In the genomic region with DNA sequence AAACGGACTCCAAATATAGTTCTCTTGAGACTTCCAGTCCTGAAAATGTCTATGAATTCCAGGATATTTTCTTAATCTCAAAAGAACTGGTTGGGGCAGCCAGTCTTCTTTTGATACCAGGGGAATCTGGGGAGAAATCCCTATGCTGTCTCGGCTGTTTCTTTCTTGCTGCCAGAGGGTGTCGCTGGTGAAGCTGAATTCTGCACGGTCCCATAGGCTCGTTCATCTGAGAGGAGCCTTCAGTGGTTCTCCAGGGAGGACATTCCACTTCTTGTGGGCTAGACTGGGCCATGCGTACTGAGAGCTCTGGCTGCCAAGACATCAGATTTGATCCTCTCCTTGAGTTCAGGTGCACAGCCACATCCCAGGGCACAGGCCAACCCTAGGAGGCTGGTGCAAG, we compare ENCODE assay signal across 9 cellular contexts.
DNase-seq lines count a peak whose midpoint lies in the region; ATAC-seq and TF ChIP-seq lines count a peak whose summit lies in the region.
"Had no signal": no experiment of that assay in that cellular context is flagged by ENCODE, and none has a peak within 500 bp of the region (broad histone marks: within the 10 kb centered on the region; RNA-seq: fewer than 3 reads in every experiment).

No MANE protein-coding gene starts in this region.

- no peaks in the 10 kb centered on the region for H3K36me3 Mint-ChIP-seq in natural killer cell
- no peaks in the 10 kb centered on the region for H3K36me3 Mint-ChIP-seq in stimulated activated effector memory CD8-positive, alpha-beta T cell treated with anti-CD3 and anti-CD28 coated beads, Interleukin-12 subunit alpha, Interleukin-12 subunit beta, amount 100 ng/mL, for 72 hours
- H3K36me3 Mint-ChIP-seq: activated naive CD4-positive, alpha-beta T cell treated with anti-CD3 and anti-CD28 coated beads, Interleukin-2, amount 50 U/mL, for 24 hours had no signal

- H3K9me3 ChIP-seq in body of pancreas = no peaks in the 10 kb centered on the region

- intact Hi-C loops in body of pancreas (cut with DNase I) = no loop called here
- intact Hi-C loops in natural killer cell (cut with micrococcal nuclease) = no loop called here

- no peaks in the 10 kb centered on the region for H3K9me3 Mint-ChIP-seq in natural killer cell
- no peaks in the 10 kb centered on the region for H3K9me3 Mint-ChIP-seq in stimulated activated effector memory CD8-positive, alpha-beta T cell treated with anti-CD3 and anti-CD28 coated beads, Interleukin-12 subunit alpha, Interleukin-12 subunit beta, amount 100 ng/mL, for 72 hours
- H3K9me3 Mint-ChIP-seq: activated naive CD4-positive, alpha-beta T cell treated with anti-CD3 and anti-CD28 coated beads, Interleukin-2, amount 50 U/mL, for 24 hours had no signal

- TF ChIP-seq POLR2A in body of pancreas (IDR thresholded peaks at IDR 0.05) = no peak

- no peak overlapping the region for H3K27ac Mint-ChIP-seq in natural killer cell
- H3K27ac Mint-ChIP-seq in stimulated activated effector memory CD8-positive, alpha-beta T cell treated with anti-CD3 and anti-CD28 coated beads, Interleukin-12 subunit alpha, Interleukin-12 subunit beta, amount 100 ng/mL, for 72 hours = no peak overlapping the region
- H3K27ac Mint-ChIP-seq: activated naive CD4-positive, alpha-beta T cell treated with anti-CD3 and anti-CD28 coated beads, Interleukin-2, amount 50 U/mL, for 24 hours had no signal

- H3K4me3 Mint-ChIP-seq in natural killer cell = no peak overlapping the region
- no peak overlapping the region for H3K4me3 Mint-ChIP-seq in stimulated activated effector memory CD8-positive, alpha-beta T cell treated with anti-CD3 and anti-CD28 coated beads, Interleukin-12 subunit alpha, Interleukin-12 subunit beta, amount 100 ng/mL, for 72 hours
- H3K4me3 Mint-ChIP-seq: activated naive CD4-positive, alpha-beta T cell treated with anti-CD3 and anti-CD28 coated beads, Interleukin-2, amount 50 U/mL, for 24 hours had no signal

- H3K4me1 ChIP-seq in body of pancreas = no peaks in the 10 kb centered on the region

- TF ChIP-seq CTCF in body of pancreas (IDR thresholded peaks at IDR 0.05) (peak in 4 of 7 experiments; percentile 20 to 36 (median 29)), natural killer cell (IDR thresholded peaks at IDR 0.05) (no peak)

- H3K4me1 Mint-ChIP-seq in natural killer cell = no peaks in the 10 kb centered on the region
- H3K4me1 Mint-ChIP-seq in stimulated activated effector memory CD8-positive, alpha-beta T cell treated with anti-CD3 and anti-CD28 coated beads, Interleukin-12 subunit alpha, Interleukin-12 subunit beta, amount 100 ng/mL, for 72 hours = no peaks in the 10 kb centered on the region
- H3K4me1 Mint-ChIP-seq: activated naive CD4-positive, alpha-beta T cell treated with anti-CD3 and anti-CD28 coated beads, Interleukin-2, amount 50 U/mL, for 24 hours had no signal

- ATAC-seq in body of pancreas (peak; percentile 55), natural killer cell (no peak)
- ATAC-seq in stimulated activated effector memory CD8-positive, alpha-beta T cell treated with anti-CD3 and anti-CD28 coated beads, Interleukin-12 subunit alpha, Interleukin-12 subunit beta, amount 100 ng/mL, for 72 hours = no peak

- peak; percentile 83 for DNase-seq in AG20443 (ENCODE audit: low spot score)
- DNase-seq in HPDE6-E6E7 (ENCODE audit: extremely low spot score) = peak; percentile 41
- peak; percentile 16 to 35 (median 26) for DNase-seq in body of pancreas
- peak; percentile 43 for DNase-seq in kidney glomerular epithelial cell (lab: John Stamatoyannopoulos, UW)
- no peak for DNase-seq in natural killer cell
- DNase-seq in activated CD8-positive, alpha-beta memory T cell treated with anti-CD3 and anti-CD28 coated beads, Interleukin-2, amount 50 U/mL, for 48 hours = no peak
- no peak for DNase-seq in T-helper 1 cell
- no peak for DNase-seq in stimulated activated effector memory CD8-positive, alpha-beta T cell treated with anti-CD3 and anti-CD28 coated beads, Interleukin-12 subunit alpha, Interleukin-12 subunit beta, amount 100 ng/mL, for 72 hours (ENCODE audit: low spot score in 2 of 2)

- no peaks in the 10 kb centered on the region for H3K36me3 ChIP-seq in body of pancreas (replicated peaks in 1 of 2; ENCODE audit: insufficient read depth in 1 of 2, low read depth in 2 of 2)

- H3K27ac ChIP-seq in body of pancreas = no peak overlapping the region

- H3K27me3 Mint-ChIP-seq in natural killer cell (ENCODE audit: low read depth in 2 of 2) = peaks cover 17 to 45% of the 10 kb centered on the region in 2 donors

- no peak overlapping the region for H3K4me3 ChIP-seq in body of pancreas

- H3K27me3 ChIP-seq in body of pancreas = no peaks in the 10 kb centered on the region

- 2 to 19% methylated on average over 5 to 6 of the region's 6 CpGs for WGBS in body of pancreas, 2 donors

Comparison
In these comparisons a context has a peak if more than half of its experiments do, and no peak if none do; other contexts are left out.
1. DNase-seq: peak in AG20443 (single experiment), HPDE6-E6E7 (single experiment), body of pancreas (4 of 4) and kidney glomerular epithelial cell (single experiment); none in natural killer cell (single experiment), activated CD8-positive, alpha-beta memory T cell treated with anti-CD3 and anti-CD28 coated beads, Interleukin-2, amount 50 U/mL, for 48 hours (single experiment), T-helper 1 cell (0 of 5) and stimulated activated effector memory CD8-positive, alpha-beta T cell treated with anti-CD3 and anti-CD28 coated beads, Interleukin-12 subunit alpha, Interleukin-12 subunit beta, amount 100 ng/mL, for 72 hours (0 of 2).